ENCODE assay signal across 1 cellular context in genomic region chr4:177287298-177287697, GRCh38.
TF ChIP-seq lines count a peak whose summit lies in the region.

No MANE protein-coding gene starts in this region.

TF ChIP-seq in K562, 482 proteins besides CTCF, POLR2A, EP300 and RAD21:
- TF ChIP-seq, protein P1, sequence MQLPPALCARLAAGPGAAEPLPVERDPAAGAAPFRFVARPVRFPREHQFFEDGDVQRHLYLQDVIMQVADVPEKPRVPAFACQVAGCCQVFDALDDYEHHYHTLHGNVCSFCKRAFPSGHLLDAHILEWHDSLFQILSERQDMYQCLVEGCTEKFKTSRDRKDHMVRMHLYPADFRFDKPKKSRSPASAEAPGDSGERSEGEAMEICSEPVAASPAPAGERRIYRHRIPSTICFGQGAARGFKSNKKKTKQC (CRISPR knock-in tag; IDR thresholded peaks at IDR 0.05): no peak
- TF ChIP-seq RHOXF2B (CRISPR knock-in tag; conservative IDR thresholded peaks at IDR 0.05) (no peak), MEIS2 (IDR thresholded peaks at IDR 0.05; ENCODE audit: partially characterized antibody) (peak; percentile 70), PKNOX1 (IDR thresholded peaks at IDR 0.05) (peak; percentile 75; the same call in 1 of the 2 replicates), IRF1 (CRISPR knock-in tag; IDR thresholded peaks at IDR 0.05; ENCODE audit: borderline replicate concordance) (no peak), NR2C2 (CRISPR knock-in tag; IDR thresholded peaks at IDR 0.05) (no peak), NR2C2 (tag; IDR thresholded peaks at IDR 0.05) (no peak), ZBTB2 (IDR thresholded peaks at IDR 0.05) (no peak)
- TF ChIP-seq, protein P2, sequence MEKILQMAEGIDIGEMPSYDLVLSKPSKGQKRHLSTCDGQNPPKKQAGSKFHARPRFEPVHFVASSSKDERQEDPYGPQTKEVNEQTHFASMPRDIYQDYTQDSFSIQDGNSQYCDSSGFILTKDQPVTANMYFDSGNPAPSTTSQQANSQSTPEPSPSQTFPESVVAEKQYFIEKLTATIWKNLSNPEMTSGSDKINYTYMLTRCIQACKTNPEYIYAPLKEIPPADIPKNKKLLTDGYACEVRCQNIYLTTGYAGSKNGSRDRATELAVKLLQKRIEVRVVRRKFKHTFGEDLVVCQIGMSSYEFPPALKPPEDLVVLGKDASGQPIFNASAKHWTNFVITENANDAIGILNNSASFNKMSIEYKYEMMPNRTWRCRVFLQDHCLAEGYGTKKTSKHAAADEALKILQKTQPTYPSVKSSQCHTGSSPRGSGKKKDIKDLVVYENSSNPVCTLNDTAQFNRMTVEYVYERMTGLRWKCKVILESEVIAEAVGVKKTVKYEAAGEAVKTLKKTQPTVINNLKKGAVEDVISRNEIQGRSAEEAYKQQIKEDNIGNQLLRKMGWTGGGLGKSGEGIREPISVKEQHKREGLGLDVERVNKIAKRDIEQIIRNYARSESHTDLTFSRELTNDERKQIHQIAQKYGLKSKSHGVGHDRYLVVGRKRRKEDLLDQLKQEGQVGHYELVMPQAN (IDR thresholded peaks at IDR 0.05; ENCODE audit: borderline replicate concordance): no peak
- TF ChIP-seq, protein P3, sequence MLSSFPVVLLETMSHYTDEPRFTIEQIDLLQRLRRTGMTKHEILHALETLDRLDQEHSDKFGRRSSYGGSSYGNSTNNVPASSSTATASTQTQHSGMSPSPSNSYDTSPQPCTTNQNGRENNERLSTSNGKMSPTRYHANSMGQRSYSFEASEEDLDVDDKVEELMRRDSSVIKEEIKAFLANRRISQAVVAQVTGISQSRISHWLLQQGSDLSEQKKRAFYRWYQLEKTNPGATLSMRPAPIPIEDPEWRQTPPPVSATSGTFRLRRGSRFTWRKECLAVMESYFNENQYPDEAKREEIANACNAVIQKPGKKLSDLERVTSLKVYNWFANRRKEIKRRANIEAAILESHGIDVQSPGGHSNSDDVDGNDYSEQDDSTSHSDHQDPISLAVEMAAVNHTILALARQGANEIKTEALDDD (IDR thresholded peaks at IDR 0.05): peak; percentile 71
